ENCODE assay signal across 8 cellular contexts in the genomic region with DNA sequence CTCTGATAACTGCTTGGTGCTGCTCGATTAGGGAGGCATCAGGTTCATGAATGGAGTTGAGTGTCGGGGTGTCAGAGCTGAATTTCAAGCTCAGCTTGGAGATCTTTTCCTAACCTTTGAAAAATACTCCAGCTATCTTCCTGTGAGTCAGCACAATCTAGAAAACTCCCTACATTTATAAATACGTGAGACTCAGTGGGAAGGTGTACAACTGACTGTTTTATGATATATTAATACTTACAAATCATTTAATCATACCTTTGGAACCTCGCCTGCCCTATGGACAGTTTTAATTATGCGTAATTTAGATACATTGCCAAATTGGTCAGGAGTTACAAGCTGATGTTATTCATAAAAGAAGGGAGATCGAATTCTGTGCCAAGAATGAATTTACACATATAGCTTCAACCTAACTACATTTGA. TPM values are rescaled to one million over a fixed set of nuclear protein-coding genes. Genes with fewer than 3 reads are reported as not detected.
DNase-seq lines count a peak whose midpoint lies in the region; ATAC-seq and TF ChIP-seq lines count a peak whose summit lies in the region.

No MANE protein-coding gene starts in this region.

- no peak for ATAC-seq in GM21723 (IDR thresholded peaks at IDR 0.05; ENCODE audit: unreplicated experiment)

- TF ChIP-seq CTCF in GM12865 (IDR thresholded peaks at IDR 0.05; ENCODE audit: insufficient read depth, low read depth, low read length, missing control alignments) (no peak), osteocyte (IDR thresholded peaks at IDR 0.05) (no peak)

- peaks cover 22% of the 10 kb centered on the region for H3K36me3 ChIP-seq in NT2/D1 (ENCODE audit: insufficient read depth, insufficient read length, low read length)
- H3K36me3 ChIP-seq in endocrine pancreas (ENCODE audit: control insufficient read depth, insufficient read depth, low read length): peaks cover 2% of the 10 kb centered on the region

- no peaks in the 10 kb centered on the region for H3K9me3 Mint-ChIP-seq in osteocyte (ENCODE audit: unreplicated experiment)

- H3K9ac ChIP-seq in NT2/D1 (ENCODE audit: insufficient read length, low read depth): peak overlapping the region; percentile 92
- peak overlapping the region; percentile 50 for H3K9ac ChIP-seq in endocrine pancreas (ENCODE audit: control insufficient read depth, insufficient read depth, low read length)

- H3K36me3 Mint-ChIP-seq in osteocyte (ENCODE audit: unreplicated experiment): no peaks in the 10 kb centered on the region

- H3K4me3 Mint-ChIP-seq in osteocyte (ENCODE audit: unreplicated experiment): peak overlapping the region; percentile 94

- H3K4me3 ChIP-seq in GM12865 (ENCODE audit: low read depth, low read length): peak overlapping the region; percentile 87
- peak overlapping the region; percentile 83 for H3K4me3 ChIP-seq in NT2/D1 (ENCODE audit: insufficient read length, low read depth)
- peak overlapping the region; percentile 80 for H3K4me3 ChIP-seq in endocrine pancreas (ENCODE audit: control insufficient read depth, insufficient read depth, low read length)

- H3K4me1 ChIP-seq in NT2/D1 (ENCODE audit: insufficient read depth, insufficient read length) (no peaks in the 10 kb centered on the region), endocrine pancreas (ENCODE audit: control insufficient read depth, insufficient read depth, low read length) (peaks cover 9% of the 10 kb centered on the region)

- H3K9me3 ChIP-seq in NT2/D1 (ENCODE audit: insufficient read depth, low read length): no peaks in the 10 kb centered on the region
- no peaks in the 10 kb centered on the region for H3K9me3 ChIP-seq in endocrine pancreas (ENCODE audit: control insufficient read depth, low read length)

- H3K27me3 ChIP-seq in NT2/D1 (ENCODE audit: insufficient read depth, insufficient read length) (no peaks in the 10 kb centered on the region), endocrine pancreas (ENCODE audit: control insufficient read depth, insufficient read depth, low read length) (no peaks in the 10 kb centered on the region)

- H3K4me1 Mint-ChIP-seq in osteocyte (ENCODE audit: unreplicated experiment): peaks cover 11% of the 10 kb centered on the region

- no peaks in the 10 kb centered on the region for H3K27me3 Mint-ChIP-seq in osteocyte (ENCODE audit: unreplicated experiment)

- DNase-seq in GM12865 (ENCODE audit: low read depth): no peak
- no peak for DNase-seq in NT2/D1 (ENCODE audit: low read depth, low spot score)
- no peak for DNase-seq in osteocyte (ENCODE audit: extremely low spot score, unreplicated experiment)
- no peak for DNase-seq in C1 segment of cervical spinal cord (lab: John Stamatoyannopoulos, UW)
- DNase-seq in NCI-H2196 treated with DMSO at 0.1 percent for 48 hours (lab: John Stamatoyannopoulos, UW; ENCODE audit: unreplicated experiment): no peak
- no peak for DNase-seq in NCI-H226

- peak overlapping the region; percentile 84 for H3K27ac Mint-ChIP-seq in osteocyte (ENCODE audit: unreplicated experiment)

RNA-seq across cellular contexts. Expression of a gene that starts 1.0 kb away (rescaled TPM):
- total RNA-seq in osteocyte: 21.8 and 22.5 TPM in 2 replicates
